Comparison of ENCODE assay signal across 13 cellular contexts in genomic region chr12:96441811-96442210, GRCh38.
"Had no signal": no experiment of that assay in that cellular context is flagged by ENCODE, and none has a peak within 500 bp of the region (broad histone marks: within the 10 kb centered on the region; RNA-seq: fewer than 3 reads in every experiment).

No MANE protein-coding gene starts in this region.

- H3K4me3 Mint-ChIP-seq: mesothelial cell of epicardium; T-helper 2 cell treated with Interferon-gamma antibody and Interleukin-4, amounts not matched to agents 5 μg/mL and 100 μg/mL, for 36 hours had no signal

- H3K4me3 ChIP-seq: SJCRH30, skin epidermis, tibial nerve had no signal

- H3K4me1 ChIP-seq: SJCRH30, tibial nerve had no signal

- H3K27ac Mint-ChIP-seq: mesothelial cell of epicardium; T-helper 2 cell treated with Interferon-gamma antibody and Interleukin-4, amounts not matched to agents 5 μg/mL and 100 μg/mL, for 36 hours had no signal

- H3K36me3 ChIP-seq: brain microvascular endothelial cell, neutrophil, SJCRH30, tibial nerve had no signal

- H3K27me3 ChIP-seq: brain microvascular endothelial cell, neutrophil, SJCRH30, tibial nerve had no signal

- DNase-seq: activated CD4-positive, alpha-beta T cell treated with anti-CD3 and anti-CD28 coated beads, Interleukin-2, amount 50 U/mL, for 4 hours; activated effector memory CD4-positive, alpha-beta T cell treated with Interleukin-2 at 50 U/mL for 16 hours; amygdala; brain microvascular endothelial cell; hypothalamus; posterior cingulate gyrus; SJCRH30 had no signal

- ATAC-seq: esophagus mucosa had no signal

- H3K27ac ChIP-seq: brain microvascular endothelial cell, neutrophil, SJCRH30, skin epidermis, tibial nerve had no signal

- H3K9me3 Mint-ChIP-seq: mesothelial cell of epicardium had no signal

- H3K36me3 Mint-ChIP-seq: mesothelial cell of epicardium had no signal

- H3K9me3 ChIP-seq: neutrophil, SJCRH30, tibial nerve had no signal
